15 cellular contexts compared by ENCODE assay signal in the genomic region with DNA sequence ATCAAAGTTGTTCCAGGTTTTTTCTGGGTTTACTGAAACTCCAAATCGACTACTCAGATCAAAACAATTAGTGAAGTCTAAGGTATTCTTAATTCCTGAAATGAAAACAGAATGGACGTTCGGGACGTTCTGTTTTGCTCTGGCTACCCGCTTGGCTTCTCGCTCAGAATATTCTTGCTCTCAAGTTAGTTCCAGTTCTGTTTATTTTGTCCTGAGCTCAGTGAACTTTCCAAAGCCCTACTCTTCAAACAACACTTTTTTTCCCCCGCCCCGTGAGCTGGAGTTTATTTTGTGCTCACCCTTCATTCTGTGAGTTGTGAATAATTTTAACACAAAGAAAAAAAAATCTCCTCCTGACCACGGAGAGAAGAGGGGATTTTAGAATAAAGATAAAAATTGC.
DNase-seq lines count a peak whose midpoint lies in the region; ATAC-seq and TF ChIP-seq lines count a peak whose summit lies in the region.
"Had no signal": no experiment of that assay in that cellular context is flagged by ENCODE, and none has a peak within 500 bp of the region (broad histone marks: within the 10 kb centered on the region; RNA-seq: fewer than 3 reads in every experiment).

No MANE protein-coding gene starts in this region.

- no peaks in the 10 kb centered on the region for H3K36me3 Mint-ChIP-seq in T-cell
- H3K36me3 Mint-ChIP-seq: natural killer cell treated with Interleukin-12 subunit alpha and Interleukin-12 subunit beta and Interleukin-15 and Interleukin-18, amount 100 ng/mL, for 72 hours had no signal

- CTCF ChIA-PET in T-cell (lab: Charles Lee), result interaction anchor here in 1 of 2 donors (0.7 kb wide), 1 partner anchor 26 kb away, joined by 3 read pairs; no protein-coding TSS in a partner anchor

- WGBS in sigmoid colon, 2 donors, result 10 to 13% methylated on average over 9 of the region's 9 CpGs

- H3K9me3 ChIP-seq in HUES6 (ENCODE audit: control insufficient read depth, insufficient read depth, low read depth, low read length) (peaks cover 2% of the 10 kb centered on the region; the same call in 1 of the 2 replicates), endocrine pancreas (ENCODE audit: control insufficient read depth, low read length) (no peaks in the 10 kb centered on the region), sigmoid colon (no peaks in the 10 kb centered on the region)

- H3K9ac ChIP-seq in HUES6 (ENCODE audit: low read length), result peak overlapping the region; percentile 61
- H3K9ac ChIP-seq in endocrine pancreas (ENCODE audit: control insufficient read depth, insufficient read depth, low read length), result no peak overlapping the region

- peaks cover 18 to 32% of the 10 kb centered on the region in 2 donors for H3K27me3 Mint-ChIP-seq in T-cell

- DNase-seq in medulla oblongata (ENCODE audit: extremely low spot score), result peak; percentile 20
- DNase-seq in sigmoid colon, result no peak
- DNase-seq in T-cell, result no peak
- DNase-seq in COR-L47 (lab: John Stamatoyannopoulos, UW), result no peak
- no peak for DNase-seq in NCI-H510A (lab: John Stamatoyannopoulos, UW)
- DNase-seq: activated CD8-positive, alpha-beta memory T cell treated with anti-CD3 and anti-CD28 coated beads for 24 hours; activated gamma-delta T cell treated with Interleukin-2 at 50 U/mL for 16 hours; DMS153; Karpas-422; NCI-H1930; NCI-H82 had no signal

- TF ChIP-seq EP300 in sigmoid colon (IDR thresholded peaks at IDR 0.05), result no peak

- POLR2A ChIA-PET in T-cell (lab: Charles Lee), result no interaction called here

- H3K4me3 Mint-ChIP-seq in T-cell, result no peak overlapping the region
- H3K4me3 Mint-ChIP-seq: natural killer cell treated with Interleukin-12 subunit alpha and Interleukin-12 subunit beta and Interleukin-15 and Interleukin-18, amount 100 ng/mL, for 72 hours had no signal

- H3K9me3 Mint-ChIP-seq in T-cell, result no peaks in the 10 kb centered on the region
- H3K9me3 Mint-ChIP-seq: natural killer cell treated with Interleukin-12 subunit alpha and Interleukin-12 subunit beta and Interleukin-15 and Interleukin-18, amount 100 ng/mL, for 72 hours had no signal

- no peak for TF ChIP-seq CTCF in sigmoid colon (IDR thresholded peaks at IDR 0.05)

- intact Hi-C loops in sigmoid colon (cut with DNase I), result no loop called here

- no peaks in the 10 kb centered on the region for H3K27me3 ChIP-seq in HUES6 (ENCODE audit: control insufficient read depth, insufficient read depth, low read length)
- no peaks in the 10 kb centered on the region for H3K27me3 ChIP-seq in endocrine pancreas (ENCODE audit: control insufficient read depth, insufficient read depth, low read length)
- no peaks in the 10 kb centered on the region for H3K27me3 ChIP-seq in sigmoid colon

- no peak overlapping the region for H3K27ac Mint-ChIP-seq in T-cell
- H3K27ac Mint-ChIP-seq: natural killer cell treated with Interleukin-12 subunit alpha and Interleukin-12 subunit beta and Interleukin-15 and Interleukin-18, amount 100 ng/mL, for 72 hours had no signal

- H3K4me1 Mint-ChIP-seq in T-cell, result no peaks in the 10 kb centered on the region

- H3K4me3 ChIP-seq in HUES6 (ENCODE audit: low read depth, low read length) (peak overlapping the region; percentile 45), endocrine pancreas (ENCODE audit: control insufficient read depth, insufficient read depth, low read length) (peak overlapping the region; percentile 35), sigmoid colon (peak overlapping the region in 3 of 4 donors; percentile 37 to 45 (median 40))

- H3K27ac ChIP-seq in HUES6 (ENCODE audit: low read depth, low read length) (peak overlapping the region; percentile 65; the same call in 1 of the 2 replicates), sigmoid colon (peak overlapping the region; percentile 62 to 83 (median 68))

- ATAC-seq in T-cell (replicated peaks in 1 of 4) (no peak), HG03280 (IDR thresholded peaks at IDR 0.05; ENCODE audit: unreplicated experiment) (no peak)
- ATAC-seq: natural killer cell treated with Interleukin-12 subunit alpha and Interleukin-12 subunit beta and Interleukin-15 and Interleukin-18, amount 100 ng/mL, for 72 hours had no signal

- H3K36me3 ChIP-seq in HUES6 (ENCODE audit: control insufficient read depth, insufficient read depth, low read length) (no peaks in the 10 kb centered on the region), endocrine pancreas (ENCODE audit: control insufficient read depth, insufficient read depth, low read length) (no peaks in the 10 kb centered on the region), sigmoid colon (no peaks in the 10 kb centered on the region)

- TF ChIP-seq POLR2A in sigmoid colon (IDR thresholded peaks at IDR 0.05), result no peak

- H3K4me1 ChIP-seq in HUES6 (ENCODE audit: control insufficient read depth, insufficient read depth, low read length) (peaks cover 29% of the 10 kb centered on the region), endocrine pancreas (ENCODE audit: control insufficient read depth, insufficient read depth, low read length) (no peaks in the 10 kb centered on the region), sigmoid colon (peaks cover 0 to 10% (median 0%) of the 10 kb centered on the region in 4 donors)
